8 cellular contexts compared by ENCODE assay signal in the genomic region with DNA sequence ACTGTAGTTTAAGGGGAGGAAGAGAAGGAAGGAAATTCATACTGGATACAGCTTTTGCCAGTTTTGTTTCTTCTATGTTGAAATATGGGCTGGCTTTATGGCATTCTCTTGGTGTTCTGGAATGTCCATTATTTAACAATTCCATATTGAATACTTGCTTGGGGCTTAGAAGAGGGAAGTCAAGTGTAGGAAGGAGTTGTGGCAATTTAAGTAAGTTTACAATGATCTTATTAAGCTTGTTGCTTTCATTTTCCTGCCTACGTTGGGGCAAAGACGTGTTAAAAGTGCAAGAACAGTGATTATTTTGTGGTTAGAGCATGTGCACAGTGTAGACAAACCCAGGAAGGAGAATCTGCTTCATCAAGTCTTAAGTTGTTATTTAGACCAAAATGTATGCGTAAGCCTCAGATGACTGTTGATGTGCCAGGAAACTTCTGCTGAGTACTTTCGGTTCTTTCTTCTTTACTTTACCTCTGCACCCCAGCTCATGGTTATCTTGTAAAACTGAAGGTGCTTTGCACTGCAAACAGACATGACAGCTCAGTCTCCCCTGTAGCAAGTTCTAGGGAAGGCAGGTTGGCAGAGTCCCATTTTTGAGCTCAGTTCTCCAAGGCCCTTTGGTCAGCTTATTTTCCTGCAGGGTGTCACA.
A peak's percentile ranks its signal among the peaks of the same experiment; 100 is the strongest.
DNase-seq lines count a peak whose midpoint lies in the region; ATAC-seq and TF ChIP-seq lines count a peak whose summit lies in the region.

No MANE protein-coding gene starts in this region.

- ATAC-seq in GM21737 (IDR thresholded peaks at IDR 0.05; ENCODE audit: unreplicated experiment), result peak; percentile 56
- peak; percentile 77 to 89 for ATAC-seq in activated naive CD4-positive, alpha-beta T cell treated with anti-CD3 and anti-CD28 coated beads, Interleukin-2, amount 50 U/mL, for 72 hours

- intact Hi-C loops in posterior vena cava (cut with DNase I), result no loop called here

- peak overlapping the region in 2 of 3 experiments; percentile 16 to 20 for H3K4me3 Mint-ChIP-seq in nephron

- H3K9me3 Mint-ChIP-seq in activated naive CD4-positive, alpha-beta T cell treated with anti-CD3 and anti-CD28 coated beads, Interleukin-2, amount 50 U/mL, for 72 hours, result no peaks in the 10 kb centered on the region
- H3K9me3 Mint-ChIP-seq in nephron, result peaks cover 7% of the 10 kb centered on the region

- peak; percentile 81 for DNase-seq in GM12865 (ENCODE audit: low read depth)
- DNase-seq in MV-4-11 (lab: John Stamatoyannopoulos, UW), result peak; percentile 76
- DNase-seq in activated naive CD4-positive, alpha-beta T cell treated with anti-CD3 and anti-CD28 coated beads, Interleukin-2, amount 50 U/mL, for 72 hours (ENCODE audit: low spot score in 2 of 2), result peak in 1 of 2 donors; percentile 32
- no peak for DNase-seq in NCI-H345 (lab: John Stamatoyannopoulos, UW)
- no peak for DNase-seq in NCI-H2107 treated with DMSO at 0.1 percent for 48 hours (lab: John Stamatoyannopoulos, UW; ENCODE audit: unreplicated experiment)
- DNase-seq in posterior vena cava (ENCODE audit: low spot score), result no peak

- H3K4me1 Mint-ChIP-seq in nephron, result peaks cover 41% of the 10 kb centered on the region

- TF ChIP-seq CTCF in GM12865 (IDR thresholded peaks at IDR 0.05; ENCODE audit: insufficient read depth, low read depth, low read length, missing control alignments) (no peak), nephron (IDR thresholded peaks at IDR 0.05; ENCODE audit: unreplicated experiment in 3 of 3) (no peak)

- H3K27ac Mint-ChIP-seq in activated naive CD4-positive, alpha-beta T cell treated with anti-CD3 and anti-CD28 coated beads, Interleukin-2, amount 50 U/mL, for 72 hours, result peak overlapping the region; percentile 94 to 96
- peak overlapping the region; percentile 37 to 76 (median 75) for H3K27ac Mint-ChIP-seq in nephron

- H3K4me3 ChIP-seq in GM12865 (ENCODE audit: low read depth, low read length), result peak overlapping the region; percentile 43

- H3K27me3 Mint-ChIP-seq in nephron (ENCODE audit: low read depth), result no peaks in the 10 kb centered on the region

- peaks cover 0 to 9% of the 10 kb centered on the region in 2 donors for H3K36me3 Mint-ChIP-seq in activated naive CD4-positive, alpha-beta T cell treated with anti-CD3 and anti-CD28 coated beads, Interleukin-2, amount 50 U/mL, for 72 hours
- peaks cover 4% of the 10 kb centered on the region for H3K36me3 Mint-ChIP-seq in nephron (ENCODE audit: low read depth)

Comparison
In these comparisons a context has a peak if more than half of its experiments do, and no peak if none do; other contexts are left out.
1. DNase-seq: peak in GM12865 (single experiment) and MV-4-11 (single experiment); none in NCI-H345 (single experiment), NCI-H2107 treated with DMSO at 0.1 percent for 48 hours (single experiment) and posterior vena cava (single experiment).